In genomic region chr1:25517476-25518394, GRCh38 we compare ENCODE assay signal across 28 cellular contexts. TPM values are rescaled to one million over a fixed set of nuclear protein-coding genes. Genes with fewer than 3 reads are reported as not detected.
DNase-seq lines count a peak whose midpoint lies in the region; ATAC-seq, FAIRE-seq and TF ChIP-seq lines count a peak whose summit lies in the region.
"Had no signal": no experiment of that assay in that cellular context is flagged by ENCODE, and none has a peak within 500 bp of the region (broad histone marks: within the 10 kb centered on the region; RNA-seq: fewer than 3 reads in every experiment).

No MANE protein-coding gene starts in this region.

- in situ Hi-C loops in K562 (cut with MboI) = no loop called here

- H3K9me3 Mint-ChIP-seq in GM23338 (peaks cover 7% of the 10 kb centered on the region; the same call in 2 of the 3 replicates), type B pancreatic cell (no peaks in the 10 kb centered on the region)
- H3K9me3 Mint-ChIP-seq: activated naive CD4-positive, alpha-beta T cell treated with anti-CD3 and anti-CD28 coated beads, Interleukin-2, amount 50 U/mL, for 72 hours; stimulated activated memory B cell treated with anti-CD40 and anti-IgM and Interleukin-4, amounts not matched to agents 10 μg/mL and 1 μg/mL and 100 μg/mL, for 72 hours had no signal

- H3K4me3 Mint-ChIP-seq in GM23338 = no peak overlapping the region
- no peak overlapping the region for H3K4me3 Mint-ChIP-seq in type B pancreatic cell
- H3K4me3 Mint-ChIP-seq: stimulated activated memory B cell treated with anti-CD40 and anti-IgM and Interleukin-4, amounts not matched to agents 10 μg/mL and 1 μg/mL and 100 μg/mL, for 72 hours had no signal

- H3K36me3 Mint-ChIP-seq in GM23338 (ENCODE audit: low read depth) = no peaks in the 10 kb centered on the region; the same call in 2 of the 3 replicates
- H3K36me3 Mint-ChIP-seq in type B pancreatic cell = no peaks in the 10 kb centered on the region
- H3K36me3 Mint-ChIP-seq: activated naive CD4-positive, alpha-beta T cell treated with anti-CD3 and anti-CD28 coated beads, Interleukin-2, amount 50 U/mL, for 72 hours; stimulated activated memory B cell treated with anti-CD40 and anti-IgM and Interleukin-4, amounts not matched to agents 10 μg/mL and 1 μg/mL and 100 μg/mL, for 72 hours had no signal

- H3K27me3 ChIP-seq in GM23338 (ENCODE audit: insufficient read depth) (no peaks in the 10 kb centered on the region), K562 (ENCODE audit: control insufficient read depth in 2 of 2, insufficient read depth in 2 of 2, low read length in 2 of 2) (no peaks in the 10 kb centered on the region)
- H3K27me3 ChIP-seq: colonic mucosa, heart left ventricle, left lung, MG63, Peyer's patch had no signal

- no peaks in the 10 kb centered on the region for H3K9me3 ChIP-seq in K562 (replicated peaks; ENCODE audit: control insufficient read depth, insufficient read depth, low read depth, low read length)
- H3K9me3 ChIP-seq: colonic mucosa, MG63, Peyer's patch, prostate gland had no signal

- no peaks in the 10 kb centered on the region for H3K9me2 ChIP-seq in GM23338 (ENCODE audit: insufficient read depth)

- DNase-seq in COLO668 (lab: John Stamatoyannopoulos, UW; ENCODE audit: unreplicated experiment) (peak; percentile 44), GM23338 (ENCODE audit: low spot score) (peak; percentile 89), K562 (ENCODE audit: extremely low read depth in 1 of 4, low spot score in 3 of 4) (peak; percentile 69 to 80 (median 77)), iPS-NIHi7 (ENCODE audit: extremely low spot score) (peak; percentile 70), pons (ENCODE audit: low spot score) (no peak), type B pancreatic cell (ENCODE audit: extremely low spot score, unreplicated experiment) (no peak), AG20443 (ENCODE audit: low spot score) (no peak)
- DNase-seq: activated CD4-positive, alpha-beta T cell treated with anti-CD3 and anti-CD28 coated beads, Interleukin-2, amount 50 U/mL, for 48 hours; activated CD8-positive, alpha-beta memory T cell treated with anti-CD3 and anti-CD28 coated beads, Interleukin-2, amount 50 U/mL, for 48 hours; C1 segment of cervical spinal cord; Calu3; colonic mucosa; effector CD8-positive, alpha-beta T cell; foreskin fibroblast; heart left ventricle; KG1; mesenchymal stem cell; MG63; NCI-H2081; Peyer's patch; stimulated activated CD4-positive, alpha-beta T cell treated with anti-CD3 and anti-CD28 coated beads, Interleukin-4, amount 100 ng/mL, for 4 hours had no signal

- BruUV-seq in K562 (replicated peaks; lab: Mats Ljungman, UMichigan) = no TSS peak

- H3K4me3 ChIP-seq in GM23338 = peak overlapping the region; percentile 36; the same call in 1 of the 2 replicates
- no peak overlapping the region for H3K4me3 ChIP-seq in K562
- H3K4me3 ChIP-seq: colonic mucosa, heart left ventricle, left lung, MG63, Peyer's patch, prostate gland had no signal

- TF ChIP-seq EP300 in K562 (IDR thresholded peaks at IDR 0.05; ENCODE audit: low read length) = no peak

- no peak overlapping the region; the same call in 1 of the 2 replicates for H3K27ac Mint-ChIP-seq in GM23338
- H3K27ac Mint-ChIP-seq in type B pancreatic cell = no peak overlapping the region
- H3K27ac Mint-ChIP-seq: activated naive CD4-positive, alpha-beta T cell treated with anti-CD3 and anti-CD28 coated beads, Interleukin-2, amount 50 U/mL, for 72 hours; stimulated activated memory B cell treated with anti-CD40 and anti-IgM and Interleukin-4, amounts not matched to agents 10 μg/mL and 1 μg/mL and 100 μg/mL, for 72 hours had no signal

- peak; percentile 56 for FAIRE-seq in K562 (lab: Jason Lieb, UNC)
- FAIRE-seq: GM12891 had no signal

- H3K9ac ChIP-seq in K562 (ENCODE audit: insufficient read depth in 1 of 2, low read depth in 2 of 2, low read length in 2 of 2) = peak overlapping the region in 1 of 2 experiments; percentile 53; a peak in 2 of 4 replicates

- H3F3A ChIP-seq in GM23338 (replicated peaks; ENCODE audit: low read depth) = no peaks in the 10 kb centered on the region

- peak; percentile 44 to 45 for TF ChIP-seq CTCF in GM23338 (conservative IDR thresholded peaks at IDR 0.05; ENCODE audit: low read depth in 2 of 2)
- peak; percentile 29 to 51 (median 42); a peak in 3 of 6 replicates for TF ChIP-seq CTCF in K562 (IDR thresholded peaks at IDR 0.05 in 2 of 3, conservative IDR thresholded peaks at IDR 0.05 in 1 of 3; ENCODE audit: insufficient read depth in 2 of 3, low read depth in 1 of 3, low read length in 3 of 3)
- TF ChIP-seq CTCF in type B pancreatic cell (conservative IDR thresholded peaks at IDR 0.05) = no peak

- H3K27ac ChIP-seq in GM23338 (ENCODE audit: low read depth) (0 out of 2 replicates have a peak overlapping the region, but pooled peaks have one; percentile 20), K562 (ENCODE audit: extremely low read depth, low read depth, low read length) (no peak overlapping the region)
- H3K27ac ChIP-seq: colonic mucosa, heart left ventricle, left lung, Peyer's patch, prostate gland had no signal

- H3K27me3 Mint-ChIP-seq in GM23338 (ENCODE audit: insufficient read depth, low read depth, poor library complexity) = peaks cover 9% of the 10 kb centered on the region
- peaks cover 5% of the 10 kb centered on the region for H3K27me3 Mint-ChIP-seq in type B pancreatic cell
- H3K27me3 Mint-ChIP-seq: stimulated activated memory B cell treated with anti-CD40 and anti-IgM and Interleukin-4, amounts not matched to agents 10 μg/mL and 1 μg/mL and 100 μg/mL, for 72 hours had no signal

- POLR2A ChIA-PET in K562 (lab: Yijun Ruan, JAX) = interaction anchor here (0.5 to 1.3 kb wide), 6 partner anchors 9 to 306 kb away, joined by 3 to 5 read pairs (median 3); no protein-coding TSS in a partner anchor

- peaks cover 11% of the 10 kb centered on the region for H3K4me1 Mint-ChIP-seq in GM23338
- H3K4me1 Mint-ChIP-seq in type B pancreatic cell (ENCODE audit: unreplicated experiment) = peaks cover 9% of the 10 kb centered on the region

- WGBS in K562 (ENCODE audit: insufficient coverage, low coverage, missing lambda C conversion rate) = 50% methylated on average over 32 of the region's 33 CpGs

- CTCF ChIA-PET in K562 (lab: Yijun Ruan, JAX; ENCODE audit: low intra/inter-chr PET ratio) = no interaction called here

- no peak for TF ChIP-seq POLR2A in K562 (conservative IDR thresholded peaks at IDR 0.05)

- no peak; a peak in 1 of 4 replicates for TF ChIP-seq RAD21 in K562 (CRISPR knock-in tag; conservative IDR thresholded peaks at IDR 0.05 in 1 of 2, IDR thresholded peaks at IDR 0.05 in 1 of 2)

- H3K36me3 ChIP-seq in GM23338 (ENCODE audit: insufficient read depth) (no peaks in the 10 kb centered on the region), K562 (ENCODE audit: control insufficient read depth, insufficient read depth, low read length) (no peaks in the 10 kb centered on the region)
- H3K36me3 ChIP-seq: colonic mucosa, heart left ventricle, left lung, MG63, Peyer's patch, prostate gland had no signal

- H3K4me2 ChIP-seq in GM23338 = peak overlapping the region; percentile 43; the same call in 1 of the 2 replicates
- peak overlapping the region; percentile 19; the same call in 1 of the 2 replicates for H3K4me2 ChIP-seq in K562 (ENCODE audit: insufficient read depth, low read length)

- H4K20me1 ChIP-seq in GM23338 (replicated peaks; ENCODE audit: insufficient read depth) (no peaks in the 10 kb centered on the region), K562 (replicated peaks; ENCODE audit: control insufficient read depth, insufficient read depth, low read length) (no peaks in the 10 kb centered on the region)

- H3K9me1 ChIP-seq in K562 (ENCODE audit: control insufficient read depth, insufficient read depth, low read length) = no peaks in the 10 kb centered on the region

- H3K4me1 ChIP-seq in GM23338 (ENCODE audit: insufficient read depth) (peaks cover 16% of the 10 kb centered on the region), K562 (replicated peaks in 1 of 2; ENCODE audit: control insufficient read depth in 2 of 2, insufficient read depth in 2 of 2, low read length in 2 of 2) (peaks cover 7 to 10% of the 10 kb centered on the region in 2 experiments; a peak in 4 of 5 replicates)
- H3K4me1 ChIP-seq: colonic mucosa, heart left ventricle, left lung, Peyer's patch, prostate gland had no signal

- intact Hi-C loops in K562 (cut with micrococcal nuclease) = no loop called here

- H3K79me2 ChIP-seq in GM23338 (replicated peaks; ENCODE audit: insufficient read depth) (no peaks in the 10 kb centered on the region), K562 (ENCODE audit: control insufficient read depth, insufficient read depth, low read length) (no peaks in the 10 kb centered on the region)

- ATAC-seq in GM23338 (peak; percentile 76), K562 (peak; percentile 81), HG03378 (IDR thresholded peaks at IDR 0.05; ENCODE audit: unreplicated experiment) (no peak)
- ATAC-seq: activated CD4-positive, CD25-positive, alpha-beta regulatory T cell treated with anti-CD3 and anti-CD28 coated beads, Interleukin-2, amount 50 U/mL, for 24 hours; activated naive CD4-positive, alpha-beta T cell treated with anti-CD3 and anti-CD28 coated beads, Interleukin-2, amount 50 U/mL, for 72 hours; left lung; stimulated activated memory B cell treated with anti-CD40 and anti-IgM and Interleukin-4, amounts not matched to agents 10 μg/mL and 1 μg/mL and 100 μg/mL, for 72 hours had no signal

- H2AFZ ChIP-seq in GM23338 (peak overlapping the region; percentile 84), K562 (ENCODE audit: low read depth, low read length) (peak overlapping the region; percentile 73)

RNA-seq across cellular contexts. Expression of gene LDLRAP1, which starts 25.7 kb away (rescaled TPM):
- 17.1 and 22.7 TPM in 2 replicates for total RNA-seq in GM23338 (2014; rRNA removed; shearing (Covaris generic))
- polyA plus RNA-seq in GM23338 (2016; fragmentation: Nextera tagmentation; extraction: Ambion mirVana) (6.5 and 9.6 TPM in 2 replicates), K562 (2011; rRNA removed) (16.2 and 25.0 TPM in 2 replicates), K562 (2014; fragmentation: Illumina TruSeq; extraction: Trizol) (26.8 and 29.6 TPM in 2 replicates), K562 (2014; fragmentation: Nextera tagmentation; extraction: Ambion mirVana) (1 to 10 TPM in 1 of 2 experiments, under 1 TPM in 1; 0.56 to 1.4 TPM), K562 (2014; rRNA removed) (22.2 and 25.7 TPM in 2 replicates)
- total RNA-seq in K562 (2011; cell fraction: chromatin; rRNA removed; ENCODE audit: low replicate concordance) = 30.0 and 73.0 TPM in 2 replicates
- total RNA-seq in K562 (2011; cell fraction: nucleolus; rRNA removed) = 38.5 and 41.1 TPM in 2 replicates
- total RNA-seq in K562 (2011; cell fraction: nucleoplasm; rRNA removed) = 33.9 and 37.2 TPM in 2 replicates
- total RNA-seq in K562 (2014; rRNA removed) (14.2 and 19.0 TPM in 2 replicates), K562 (2014; rRNA removed; fragmentation: Illumina TruSeq; extraction: Trizol) (10.9 and 13.0 TPM in 2 replicates), K562 (2015; rRNA removed; fragmentation: Illumina TruSeq; extraction: Trizol) (16.3 and 17.7 TPM in 2 replicates), K562 (2021) (28.8 and 29.2 TPM in 2 replicates), type B pancreatic cell (ENCODE audit: low replicate concordance) (20.7 and 21.3 TPM in 2 replicates)
- 22.4 and 23.7 TPM in 2 replicates for polyA plus RNA-seq in K562 (2011; cell fraction: cytosol; rRNA removed)
- 69.9 and 75.9 TPM in 2 replicates for polyA plus RNA-seq in K562 (2011; cell fraction: nucleus; rRNA removed)
- 24.3 and 30.1 TPM in 2 replicates for polyA plus RNA-seq in K562 (2012)
- polyA minus RNA-seq in K562 (2011; rRNA and poly(A)+ RNA removed) = 11.8 and 12.8 TPM in 2 replicates
- polyA minus RNA-seq in K562 (2011; cell fraction: cytosol; rRNA and poly(A)+ RNA removed) = 11.8 and 16.7 TPM in 2 replicates
- 6.9 and 14.2 TPM in 2 replicates for polyA minus RNA-seq in K562 (2011; cell fraction: nucleus; rRNA and poly(A)+ RNA removed)

Comparison
In these comparisons a context has a peak if more than half of its experiments do, and no peak if none do; other contexts are left out.
1. DNase-seq: peak in COLO668 (single experiment), GM23338 (single experiment), K562 (4 of 4) and iPS-NIHi7 (single experiment); none in pons (single experiment), type B pancreatic cell (single experiment) and AG20443 (single experiment).